In genomic region chr5:93715776-93716175, GRCh38 we compare ENCODE assay signal across 17 cellular contexts. TPM values are rescaled to one million over a fixed set of nuclear protein-coding genes. Genes with fewer than 3 reads are reported as not detected.
DNase-seq lines count a peak whose midpoint lies in the region; TF ChIP-seq lines count a peak whose summit lies in the region.
"Had no signal": no experiment of that assay in that cellular context is flagged by ENCODE, and none has a peak within 500 bp of the region (broad histone marks: within the 10 kb centered on the region; RNA-seq: fewer than 3 reads in every experiment).

No MANE protein-coding gene starts in this region.

- H3K27me3 Mint-ChIP-seq in nephron progenitor cell (ENCODE audit: low read depth, poor library complexity) (no peaks in the 10 kb centered on the region), endodermal cell (ENCODE audit: insufficient read depth) (no peaks in the 10 kb centered on the region)

- H3K4me1 Mint-ChIP-seq in nephron progenitor cell (peaks cover 60% of the 10 kb centered on the region), endodermal cell (peaks cover 6% of the 10 kb centered on the region)

- no peaks in the 10 kb centered on the region for H3K9me3 ChIP-seq in endodermal cell (ENCODE audit: control insufficient read depth, low read length)
- H3K9me3 ChIP-seq: A549, BE2C, Peyer's patch had no signal

- H3K27ac ChIP-seq in KMS-11 (no peak overlapping the region), endodermal cell (ENCODE audit: low read depth, low read length) (no peak overlapping the region)
- H3K27ac ChIP-seq: A549, Peyer's patch had no signal

- no peaks in the 10 kb centered on the region for H3K79me2 ChIP-seq in KMS-11 (ENCODE audit: insufficient read depth, low read depth)

- H3K4me2 ChIP-seq in KMS-11 = 0 out of 2 replicates have a peak overlapping the region, but pooled peaks have one; percentile 51
- H3K4me2 ChIP-seq: A549, GM23338 had no signal

- H3K27me3 ChIP-seq in KMS-11 (ENCODE audit: insufficient read depth, low read depth) = no peaks in the 10 kb centered on the region
- H3K27me3 ChIP-seq in endodermal cell (ENCODE audit: control insufficient read depth, insufficient read depth, low read length, poor library complexity, severe bottlenecking) = peaks cover 9% of the 10 kb centered on the region
- H3K27me3 ChIP-seq: BE2C, Peyer's patch had no signal

- H3K9me3 Mint-ChIP-seq in nephron progenitor cell (peaks cover 17% of the 10 kb centered on the region), endodermal cell (no peaks in the 10 kb centered on the region)
- H3K9me3 Mint-ChIP-seq: GM23338 had no signal

- 88% methylated on average over 1 of the region's 1 CpG; no CpG with 5 or more reads in 1 of the 2 experiments for WGBS in endodermal cell (ENCODE audit: insufficient coverage in 1 of 2, insufficient read length in 1 of 2), 2 experiments

- H3K4me1 ChIP-seq in KMS-11 (ENCODE audit: low read depth, poor library complexity, severe bottlenecking) (peaks cover 22% of the 10 kb centered on the region), endodermal cell (ENCODE audit: control insufficient read depth, insufficient read depth, low read length) (peaks cover 4% of the 10 kb centered on the region)
- H3K4me1 ChIP-seq: Peyer's patch had no signal

- no peaks in the 10 kb centered on the region for H4K20me1 ChIP-seq in KMS-11 (ENCODE audit: insufficient read depth)

- no peak overlapping the region for H2AFZ ChIP-seq in KMS-11 (ENCODE audit: low read depth)
- H2AFZ ChIP-seq: GM23338 had no signal

- H3K9ac ChIP-seq in KMS-11 (no peak overlapping the region), endodermal cell (ENCODE audit: extremely low read depth, low read length, poor library complexity, severe bottlenecking) (no peak overlapping the region)

- H3K36me3 Mint-ChIP-seq in nephron progenitor cell (ENCODE audit: low read depth) = peaks cover 15% of the 10 kb centered on the region
- no peaks in the 10 kb centered on the region for H3K36me3 Mint-ChIP-seq in endodermal cell (ENCODE audit: low read depth)

- H3K36me3 ChIP-seq in KMS-11 (ENCODE audit: insufficient read depth) (no peaks in the 10 kb centered on the region), endodermal cell (ENCODE audit: control insufficient read depth, insufficient read depth, low read length) (no peaks in the 10 kb centered on the region)
- H3K36me3 ChIP-seq: BE2C, Peyer's patch had no signal

- DNase-seq in NCI-H345 treated with DMSO at 0.1 percent for 48 hours (lab: John Stamatoyannopoulos, UW; ENCODE audit: unreplicated experiment) (peak; percentile 4), kidney glomerular epithelial cell (lab: John Stamatoyannopoulos, UW) (peak; percentile 21), nephron progenitor cell (no peak), AG08396 (ENCODE audit: low spot score) (no peak), OCI-M2 (lab: John Stamatoyannopoulos, UW; ENCODE audit: unreplicated experiment) (no peak), endodermal cell (no peak)
- DNase-seq: DND-41; HCEC 1CT; KG1; NCI-H1092 treated with DMSO at 0.1 percent for 48 hours; NK-92 treated with Interleukin-12 subunit alpha and Interleukin-12 subunit beta, amount 100 ng/mL, for 24 hours; Peyer's patch had no signal

- no peak overlapping the region for H3K27ac Mint-ChIP-seq in nephron progenitor cell
- H3K27ac Mint-ChIP-seq in endodermal cell = no peak overlapping the region
- H3K27ac Mint-ChIP-seq: GM23338 had no signal

- TF ChIP-seq CTCF in KMS-11 (conservative IDR thresholded peaks at IDR 0.05; ENCODE audit: low read depth, low read length) = no peak
- TF ChIP-seq CTCF in nephron progenitor cell (IDR thresholded peaks at IDR 0.05) = no peak
- TF ChIP-seq CTCF in endodermal cell (conservative IDR thresholded peaks at IDR 0.05) = no peak

- H3K4me3 ChIP-seq in KMS-11 (IDR thresholded peaks at IDR 0.05; ENCODE audit: insufficient read depth, low read depth, low read length) (no peak overlapping the region), endodermal cell (ENCODE audit: low read length) (no peak overlapping the region)
- H3K4me3 ChIP-seq: A549, GM12878, GM23338, Peyer's patch had no signal

- peak overlapping the region; percentile 1 for H3K4me3 Mint-ChIP-seq in nephron progenitor cell
- H3K4me3 Mint-ChIP-seq in endodermal cell = no peak overlapping the region
- H3K4me3 Mint-ChIP-seq: GM23338 had no signal

RNA-seq across cellular contexts. Expression of gene POU5F2, which starts 25.6 kb away (rescaled TPM):
- total RNA-seq in endodermal cell = under 1 TPM; 0.40 to 0.84 TPM
- polyA plus RNA-seq in endodermal cell (2013, experiment 1 of 2) = 0.11 TPM
- 0.08 TPM for polyA plus RNA-seq in endodermal cell (2013, experiment 2 of 2)

Comparison
In these comparisons a context has a peak if more than half of its experiments do, and no peak if none do; other contexts are left out.
1. DNase-seq: peak in NCI-H345 treated with DMSO at 0.1 percent for 48 hours (single experiment) and kidney glomerular epithelial cell (single experiment); none in nephron progenitor cell (single experiment), AG08396 (single experiment), OCI-M2 (single experiment) and endodermal cell (single experiment).